ENCODE assay signal across 16 cellular contexts in genomic region chr3:134430950-134431445, GRCh38. TPM values are rescaled to one million over a fixed set of nuclear protein-coding genes. Genes with fewer than 3 reads are reported as not detected.
A peak's percentile ranks its signal among the peaks of the same experiment; 100 is the strongest.
DNase-seq lines count a peak whose midpoint lies in the region; ATAC-seq and TF ChIP-seq lines count a peak whose summit lies in the region.
"Had no signal": no experiment of that assay in that cellular context is flagged by ENCODE, and none has a peak within 500 bp of the region (broad histone marks: within the 10 kb centered on the region; RNA-seq: fewer than 3 reads in every experiment).

No MANE protein-coding gene starts in this region.

- no peak for TF ChIP-seq EP300 in SK-N-SH (IDR thresholded peaks at IDR 0.05; ENCODE audit: borderline replicate concordance in 1 of 2, low read depth in 1 of 2, low read length in 1 of 2)

- H4K20me1 ChIP-seq in SK-N-SH (ENCODE audit: insufficient read depth) (no peaks in the 10 kb centered on the region), Karpas-422 (ENCODE audit: insufficient read depth, low read depth, low read length) (no peaks in the 10 kb centered on the region)

- H3F3A ChIP-seq in SK-N-SH (replicated peaks; ENCODE audit: insufficient read depth) = peaks cover 7% of the 10 kb centered on the region

- peaks cover 3% of the 10 kb centered on the region for H3K27me3 Mint-ChIP-seq in endothelial cell (ENCODE audit: unreplicated experiment)

- no peak overlapping the region for H3K9ac ChIP-seq in SK-N-SH
- H3K9ac ChIP-seq in Karpas-422 (ENCODE audit: low read length) = no peak overlapping the region

- H3K4me1 ChIP-seq in SK-N-SH (ENCODE audit: control insufficient read depth in 1 of 2, insufficient read depth in 2 of 2, low read depth in 1 of 2, low read length in 1 of 2) (peaks cover 3 to 15% of the 10 kb centered on the region in 2 experiments; a peak in 3 of 4 replicates), Karpas-422 (ENCODE audit: low read length) (peaks cover 4% of the 10 kb centered on the region; the same call in 1 of the 2 replicates)
- H3K4me1 ChIP-seq: psoas muscle had no signal

- ATAC-seq in SK-N-SH treated with all-trans-retinoic acid at 6 μM for 48 hours = no peak
- ATAC-seq in HG03354 (IDR thresholded peaks at IDR 0.05; ENCODE audit: poor library complexity, severe bottlenecking, unreplicated experiment) = peak; percentile 83
- ATAC-seq in activated naive CD4-positive, alpha-beta T cell treated with anti-CD3 and anti-CD28 coated beads, Interleukin-2, amount 50 U/mL, for 72 hours = no peak
- ATAC-seq: psoas muscle had no signal

- H3K36me3 ChIP-seq in SK-N-SH (replicated peaks in 1 of 2; ENCODE audit: control insufficient read depth in 1 of 2, insufficient read depth in 2 of 2, low read length in 1 of 2) = no peaks in the 10 kb centered on the region
- no peaks in the 10 kb centered on the region for H3K36me3 ChIP-seq in Karpas-422 (ENCODE audit: insufficient read depth, low read length)
- H3K36me3 ChIP-seq: upper lobe of left lung had no signal

- no peaks in the 10 kb centered on the region for H3K36me3 Mint-ChIP-seq in activated naive CD4-positive, alpha-beta T cell treated with anti-CD3 and anti-CD28 coated beads, Interleukin-2, amount 50 U/mL, for 72 hours
- no peaks in the 10 kb centered on the region for H3K36me3 Mint-ChIP-seq in endothelial cell (ENCODE audit: low read depth, unreplicated experiment)

- CTCF ChIA-PET in SK-N-SH (lab: Yijun Ruan, JAX) = no interaction called here

- no peak overlapping the region for H3K27ac Mint-ChIP-seq in activated naive CD4-positive, alpha-beta T cell treated with anti-CD3 and anti-CD28 coated beads, Interleukin-2, amount 50 U/mL, for 72 hours
- no peak overlapping the region for H3K27ac Mint-ChIP-seq in endothelial cell (ENCODE audit: unreplicated experiment)

- H3K4me3 Mint-ChIP-seq in endothelial cell (ENCODE audit: unreplicated experiment) = no peak overlapping the region

- no peaks in the 10 kb centered on the region for H3K9me2 ChIP-seq in SK-N-SH
- H3K9me2 ChIP-seq in Karpas-422 (replicated peaks; ENCODE audit: insufficient read depth, low read length) = no peaks in the 10 kb centered on the region

- in situ Hi-C loops in GM13977 (cut with MboI; ENCODE audit: low pct_unique_long_range_greater_than_20kb, low sequenced_read_pairs, unreplicated experiment) = no loop called here

- H3K27me3 ChIP-seq in SK-N-SH (ENCODE audit: insufficient read depth) = no peaks in the 10 kb centered on the region
- H3K27me3 ChIP-seq in Karpas-422 (ENCODE audit: low read length) = no peaks in the 10 kb centered on the region; the same call in none of the 2 replicates
- H3K27me3 ChIP-seq: upper lobe of left lung had no signal

- H3K27ac ChIP-seq in SK-N-SH (ENCODE audit: low read depth in 2 of 2, low read length in 1 of 2) (no peak overlapping the region; a peak in 1 of 4 replicates), Karpas-422 (ENCODE audit: low read length) (no peak overlapping the region)
- H3K27ac ChIP-seq: PC-9, psoas muscle, upper lobe of left lung had no signal

- TF ChIP-seq RAD21 in SK-N-SH (IDR thresholded peaks at IDR 0.05; ENCODE audit: low read length) = no peak

- no peak overlapping the region for H3K4me2 ChIP-seq in SK-N-SH
- no peak overlapping the region for H3K4me2 ChIP-seq in Karpas-422 (ENCODE audit: low read depth, low read length, poor library complexity, severe bottlenecking)
- H3K4me2 ChIP-seq: PC-9 had no signal

- H3K79me2 ChIP-seq in SK-N-SH (ENCODE audit: insufficient read depth) = no peaks in the 10 kb centered on the region
- no peaks in the 10 kb centered on the region for H3K79me2 ChIP-seq in Karpas-422 (ENCODE audit: low read length)

- 62% methylated on average over 4 of the region's 4 CpGs for WGBS in SK-N-SH (ENCODE audit: low lambda C conversion rate)

- TF ChIP-seq CTCF in SK-N-SH (IDR thresholded peaks at IDR 0.05) (no peak), GM13977 (IDR thresholded peaks at IDR 0.05; ENCODE audit: extremely low read depth, insufficient read depth, missing control alignments) (no peak), endothelial cell (IDR thresholded peaks at IDR 0.05; ENCODE audit: unreplicated experiment) (no peak)

- no peaks in the 10 kb centered on the region for H3K4me1 Mint-ChIP-seq in endothelial cell (ENCODE audit: unreplicated experiment)

- H3K4me3 ChIP-seq in SK-N-SH (ENCODE audit: low read depth in 2 of 2, low read length in 1 of 2) (no peak overlapping the region), Karpas-422 (ENCODE audit: low read length) (no peak overlapping the region)
- H3K4me3 ChIP-seq: PC-9, psoas muscle, upper lobe of left lung had no signal

- H3K9me3 Mint-ChIP-seq in activated naive CD4-positive, alpha-beta T cell treated with anti-CD3 and anti-CD28 coated beads, Interleukin-2, amount 50 U/mL, for 72 hours = no peaks in the 10 kb centered on the region
- H3K9me3 Mint-ChIP-seq in endothelial cell (ENCODE audit: unreplicated experiment) = no peaks in the 10 kb centered on the region

- no peaks in the 10 kb centered on the region for H3K9me3 ChIP-seq in SK-N-SH
- H3K9me3 ChIP-seq in Karpas-422 (ENCODE audit: low read length) = no peaks in the 10 kb centered on the region
- H3K9me3 ChIP-seq: psoas muscle, upper lobe of left lung had no signal

- no peak for DNase-seq in SK-N-SH
- peak; percentile 81 for DNase-seq in NCI-H69 (lab: John Stamatoyannopoulos, UW)
- no peak for DNase-seq in activated naive CD4-positive, alpha-beta T cell treated with anti-CD3 and anti-CD28 coated beads, Interleukin-2, amount 50 U/mL, for 72 hours (ENCODE audit: low spot score in 2 of 2)
- DNase-seq in Karpas-422 = no peak
- DNase-seq in GM13977 (ENCODE audit: low spot score) = no peak
- no peak for DNase-seq in endothelial cell (ENCODE audit: low spot score)
- DNase-seq: activated CD4-positive, CD25-positive, alpha-beta regulatory T cell treated with anti-CD3 and anti-CD28 coated beads, Interleukin-2, amount 50 U/mL, for 72 hours; Calu3; NCI-H1048; PC-9; psoas muscle; stimulated activated CD4-positive, alpha-beta T cell treated with anti-CD3 and anti-CD28 coated beads, Interleukin-1b, Interleukin-23, amount 100 ng/mL, for 48 hours; upper lobe of left lung had no signal

- POLR2A ChIA-PET in SK-N-SH (lab: Yijun Ruan, JAX) = no interaction called here

- H2AFZ ChIP-seq in SK-N-SH (ENCODE audit: low read depth) (no peak overlapping the region), Karpas-422 (ENCODE audit: low read length) (no peak overlapping the region)
- H2AFZ ChIP-seq: PC-9 had no signal

TF ChIP-seq in SK-N-SH, 30 proteins besides CTCF, POLR2A, EP300 and RAD21:
- no peak for TF ChIP-seq CHD2 (IDR thresholded peaks at IDR 0.05; ENCODE audit: low read length, partially characterized antibody)
- TF ChIP-seq FOXM1 (IDR thresholded peaks at IDR 0.05; ENCODE audit: low read depth) = no peak
- TF ChIP-seq, protein P1, sequence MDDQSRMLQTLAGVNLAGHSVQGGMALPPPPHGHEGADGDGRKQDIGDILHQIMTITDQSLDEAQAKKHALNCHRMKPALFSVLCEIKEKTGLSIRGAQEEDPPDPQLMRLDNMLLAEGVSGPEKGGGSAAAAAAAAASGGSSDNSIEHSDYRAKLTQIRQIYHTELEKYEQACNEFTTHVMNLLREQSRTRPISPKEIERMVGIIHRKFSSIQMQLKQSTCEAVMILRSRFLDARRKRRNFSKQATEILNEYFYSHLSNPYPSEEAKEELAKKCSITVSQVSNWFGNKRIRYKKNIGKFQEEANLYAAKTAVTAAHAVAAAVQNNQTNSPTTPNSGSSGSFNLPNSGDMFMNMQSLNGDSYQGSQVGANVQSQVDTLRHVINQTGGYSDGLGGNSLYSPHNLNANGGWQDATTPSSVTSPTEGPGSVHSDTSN (IDR thresholded peaks at IDR 0.05) = 0 out of 2 replicates have a peak, but pooled peaks have one; percentile 26
- peak; percentile 41; the same call in 1 of the 2 replicates for TF ChIP-seq TCF12 (IDR thresholded peaks at IDR 0.05)

TF ChIP-seq in SK-N-SH treated with all-trans-retinoic acid at 6 μM for 48 hours, 23 proteins besides CTCF, POLR2A, EP300 and RAD21 (continues in another document):
- TF ChIP-seq ZNF565 (CRISPR knock-in tag; conservative IDR thresholded peaks at IDR 0.05; ENCODE audit: low read depth) (no peak), BACH2 (CRISPR knock-in tag; IDR thresholded peaks at IDR 0.05; ENCODE audit: borderline replicate concordance) (no peak)

RNA-seq across cellular contexts. Expression of gene ANAPC13, which starts 54.8 kb away (rescaled TPM):
- 63.5 and 76.4 TPM in 2 replicates for polyA plus RNA-seq in SK-N-SH (2012; rRNA removed)
- polyA plus RNA-seq in SK-N-SH (2012; cell fraction: cytosol; rRNA removed) = 116 and 169 TPM in 2 replicates
- polyA plus RNA-seq in SK-N-SH (2012; cell fraction: nucleus; rRNA removed) = 15.0 and 24.7 TPM in 2 replicates
- total RNA-seq in activated naive CD4-positive, alpha-beta T cell treated with anti-CD3 and anti-CD28 coated beads, Interleukin-2, amount 50 U/mL, for 72 hours = 10 to 100 TPM; 31.8 to 68.0 TPM
- total RNA-seq in Karpas-422 (2014; rRNA removed; shearing (Covaris generic); ENCODE audit: low replicate concordance) = 39.8 and 47.3 TPM in 2 replicates
- 59.4 TPM for total RNA-seq in endothelial cell (ENCODE audit: unreplicated experiment)

RNA-seq across cellular contexts. Expression of gene CEP63, which starts 54.9 kb away (rescaled TPM):
- polyA plus RNA-seq in SK-N-SH (2012; rRNA removed) = 6.0 and 6.3 TPM in 2 replicates
- 9.8 and 14.6 TPM in 2 replicates for polyA plus RNA-seq in SK-N-SH (2012; cell fraction: cytosol; rRNA removed)
- polyA plus RNA-seq in SK-N-SH (2012; cell fraction: nucleus; rRNA removed) = 3.6 and 14.0 TPM in 2 replicates
- 10 to 100 TPM; 22.0 to 23.4 TPM for total RNA-seq in activated naive CD4-positive, alpha-beta T cell treated with anti-CD3 and anti-CD28 coated beads, Interleukin-2, amount 50 U/mL, for 72 hours
- 10.7 and 78.7 TPM in 2 replicates for total RNA-seq in Karpas-422 (2014; rRNA removed; shearing (Covaris generic); ENCODE audit: low replicate concordance)
- total RNA-seq in endothelial cell (ENCODE audit: unreplicated experiment) = 16.8 TPM

RNA-seq across cellular contexts. Expression of gene AMOTL2, which starts 56.8 kb away (rescaled TPM):
- 163 and 185 TPM in 2 replicates for polyA plus RNA-seq in SK-N-SH (2012; rRNA removed)
- polyA plus RNA-seq in SK-N-SH (2012; cell fraction: cytosol; rRNA removed) = 91.0 and 115 TPM in 2 replicates
- polyA plus RNA-seq in SK-N-SH (2012; cell fraction: nucleus; rRNA removed) = 312 and 373 TPM in 2 replicates
- total RNA-seq in activated naive CD4-positive, alpha-beta T cell treated with anti-CD3 and anti-CD28 coated beads, Interleukin-2, amount 50 U/mL, for 72 hours = under 1 TPM in 1 of 2 donors, not detected in 1; 0.64 TPM
- not detected in 2 replicates for total RNA-seq in Karpas-422 (2014; rRNA removed; shearing (Covaris generic); ENCODE audit: low replicate concordance)
- total RNA-seq in endothelial cell (ENCODE audit: unreplicated experiment) = 46.5 TPM
- total RNA-seq: T-helper 1 cell treated with Interleukin-12 subunit alpha and Interleukin-12 subunit beta and Interleukin-4 antibody, amounts not matched to agents 30 ng/mL and 1 ng/mL, for 36 hours had no signal

Comparison
In these comparisons a context has a peak if more than half of its experiments do, and no peak if none do; other contexts are left out.
1. RNA of gene AMOTL2, which starts 56.8 kb away (total RNA-seq): 46.5 TPM in endothelial cell (single experiment); 0.64 TPM in activated naive CD4-positive, alpha-beta T cell treated with anti-CD3 and anti-CD28 coated beads, Interleukin-2, amount 50 U/mL, for 72 hours and not detected in Karpas-422; every median in the first group is over 10 times any median in the second.